In genomic region chr12:6827982-6828670, GRCh38 we compare ENCODE assay signal across 8 cellular contexts. TPM values are rescaled to one million over a fixed set of nuclear protein-coding genes. Genes with fewer than 3 reads are reported as not detected.
DNase-seq lines count a peak whose midpoint lies in the region; ATAC-seq, FAIRE-seq and TF ChIP-seq lines count a peak whose summit lies in the region.

P3H3 (plus strand) TSS chr12:6828407; CDS start chr12:6828441, 34 bp downstream.

- CTCF ChIA-PET in A549 (lab: Yijun Ruan, JAX) (interaction anchor here (0.9 to 29.8 kb wide), 16 partner anchors 10 to 164 kb away, joined by 3 to 306 read pairs (median 5); partner anchors contain the start of genes CD4, COPS7A, GNB3 and MLF2), PC-3 (lab: Charles Lee) (no interaction called here)

- no peak for TF ChIP-seq POLR2A in A549 (IDR thresholded peaks at IDR 0.05; ENCODE audit: low read length)

- peak; percentile 37; the same call in 1 of the 3 replicates for TF ChIP-seq CTCF in A549 (IDR thresholded peaks at IDR 0.05)
- TF ChIP-seq CTCF in GM13976 (IDR thresholded peaks at IDR 0.05; ENCODE audit: borderline replicate concordance, control extremely low read depth, extremely low read depth, insufficient read depth, missing control alignments) = peak; percentile 22
- no peak for TF ChIP-seq CTCF in PC-3 (conservative IDR thresholded peaks at IDR 0.05; ENCODE audit: low read depth, low read length)
- peak; percentile 25 for TF ChIP-seq CTCF in chondrocyte (IDR thresholded peaks at IDR 0.05)

- POLR2A ChIA-PET in A549 (lab: Yijun Ruan, JAX) = interaction anchor here (0.7 to 2.6 kb wide), 4 partner anchors 23 to 104 kb away, joined by 3 to 20 read pairs (median 4); partner anchors contain the start of genes CDCA3, COPS7A, MLF2 and USP5
- POLR2A ChIA-PET in PC-3 (lab: Charles Lee; ENCODE audit: unreplicated experiment) = no interaction called here

- H3K9ac ChIP-seq in PC-3 (ENCODE audit: low read length) = peak within 1 kb of the TSS; percentile 22; the same call in 1 of the 2 replicates

- peak within 1 kb of the TSS; percentile 97 for H3K27ac Mint-ChIP-seq in chondrocyte (ENCODE audit: unreplicated experiment)
- H3K27ac Mint-ChIP-seq in stimulated activated effector memory CD8-positive, alpha-beta T cell treated with anti-CD3 and anti-CD28 coated beads, Interleukin-12 subunit alpha, Interleukin-12 subunit beta, amount 100 ng/mL, for 72 hours = peak within 1 kb of the TSS; percentile 92

- H3K27ac ChIP-seq in A549 (peak within 1 kb of the TSS; percentile 87 to 96), PC-3 (ENCODE audit: low read length) (no peak within 1 kb of the TSS)

- no peak for TF ChIP-seq EP300 in A549 (IDR thresholded peaks at IDR 0.05)

- ATAC-seq in A549 = peak; percentile 20 to 28; a peak in 5 of 6 replicates
- ATAC-seq in PC-3 = no peak
- peak; percentile 46 for ATAC-seq in stimulated activated effector memory CD8-positive, alpha-beta T cell treated with anti-CD3 and anti-CD28 coated beads, Interleukin-12 subunit alpha, Interleukin-12 subunit beta, amount 100 ng/mL, for 72 hours

- H3K4me1 Mint-ChIP-seq in chondrocyte (ENCODE audit: low read depth) = peaks cover 38% of the 10 kb centered on the region
- peaks cover 43% of the 10 kb centered on the region for H3K4me1 Mint-ChIP-seq in stimulated activated effector memory CD8-positive, alpha-beta T cell treated with anti-CD3 and anti-CD28 coated beads, Interleukin-12 subunit alpha, Interleukin-12 subunit beta, amount 100 ng/mL, for 72 hours

- H3K9me3 Mint-ChIP-seq in chondrocyte (ENCODE audit: low read depth) = no peaks in the 10 kb centered on the region
- no peaks in the 10 kb centered on the region for H3K9me3 Mint-ChIP-seq in stimulated activated effector memory CD8-positive, alpha-beta T cell treated with anti-CD3 and anti-CD28 coated beads, Interleukin-12 subunit alpha, Interleukin-12 subunit beta, amount 100 ng/mL, for 72 hours

- H3K9me2 ChIP-seq in PC-3 (replicated peaks; ENCODE audit: low read length) = no peaks in the 10 kb centered on the region

- H3K36me3 ChIP-seq in PC-3 (ENCODE audit: low read depth, low read length) = no peaks in the 10 kb centered on the region

- H3K9me3 ChIP-seq in A549 (no peaks in the 10 kb centered on the region), PC-3 (ENCODE audit: low read length) (no peaks in the 10 kb centered on the region)

- no peaks in the 10 kb centered on the region for H3K79me2 ChIP-seq in PC-3 (ENCODE audit: low read length)

- H3K4me3 Mint-ChIP-seq in chondrocyte (ENCODE audit: unreplicated experiment) = peak within 1 kb of the TSS; percentile 96
- H3K4me3 Mint-ChIP-seq in stimulated activated effector memory CD8-positive, alpha-beta T cell treated with anti-CD3 and anti-CD28 coated beads, Interleukin-12 subunit alpha, Interleukin-12 subunit beta, amount 100 ng/mL, for 72 hours = peak within 1 kb of the TSS; percentile 91

- in situ Hi-C loops in GM13976 (cut with MboI; ENCODE audit: low sequenced_read_pairs, unreplicated experiment) = loop anchor here (10.0 kb wide), 1 partner anchor 73 kb away; the partner anchor contains the start of gene MLF2

- DNase-seq in A549 (ENCODE audit: low read depth in 1 of 2, low spot score in 1 of 2) (peak; percentile 60 to 65), GM13976 (ENCODE audit: low spot score) (no peak), PC-3 (no peak), chondrocyte (ENCODE audit: low spot score) (no peak), kidney tubule cell (ENCODE audit: low spot score) (peak; percentile 23)
- no peak for DNase-seq in stimulated activated effector memory CD8-positive, alpha-beta T cell treated with anti-CD3 and anti-CD28 coated beads, Interleukin-12 subunit alpha, Interleukin-12 subunit beta, amount 100 ng/mL, for 72 hours (ENCODE audit: low spot score in 2 of 2)
- no peak for DNase-seq in NK-92 treated with Interleukin-12 subunit alpha and Interleukin-12 subunit beta, amount 100 ng/mL, for 24 hours (lab: John Stamatoyannopoulos, UW)
- DNase-seq in activated CD4-positive, CD25-positive, alpha-beta regulatory T cell (lab: John Stamatoyannopoulos, UW) = no peak

- TF ChIP-seq RAD21 in A549 (conservative IDR thresholded peaks at IDR 0.05 in 1 of 2, IDR thresholded peaks at IDR 0.05 in 1 of 2) = no peak

- H3F3A ChIP-seq in PC-3 (ENCODE audit: low read length, unreplicated experiment) = no peaks in the 10 kb centered on the region

- BruUV-seq in PC-3 (replicated peaks; lab: Mats Ljungman, UMichigan) = no TSS peak

- H3K4me2 ChIP-seq in A549 (peak within 1 kb of the TSS; percentile 72), PC-3 (ENCODE audit: low read length) (peak within 1 kb of the TSS; percentile 86)

- no peak for FAIRE-seq in A549 (lab: Jason Lieb, UNC)

- peak within 1 kb of the TSS; percentile 76 for H2AFZ ChIP-seq in PC-3 (ENCODE audit: low read length)

- 15% methylated on average over 9 of the region's 42 CpGs for WGBS in A549 (ENCODE audit: missing lambda C conversion rate)

- H3K4me3 ChIP-seq in A549 (peak within 1 kb of the TSS; percentile 87), PC-3 (ENCODE audit: low read length) (peak within 1 kb of the TSS; percentile 67)

- H3K4me1 ChIP-seq in A549 (peaks cover 19% of the 10 kb centered on the region), PC-3 (ENCODE audit: insufficient read depth, low read length) (peaks cover 5% of the 10 kb centered on the region; the same call in 1 of the 2 replicates)

- intact Hi-C loops in PC-3 (cut with micrococcal nuclease) = no loop called here

- H3K27me3 ChIP-seq in PC-3 (ENCODE audit: low read length) = no peaks in the 10 kb centered on the region

- H3K36me3 Mint-ChIP-seq in chondrocyte (ENCODE audit: low read depth) = peaks cover 8% of the 10 kb centered on the region
- H3K36me3 Mint-ChIP-seq in stimulated activated effector memory CD8-positive, alpha-beta T cell treated with anti-CD3 and anti-CD28 coated beads, Interleukin-12 subunit alpha, Interleukin-12 subunit beta, amount 100 ng/mL, for 72 hours = peaks cover 9% of the 10 kb centered on the region

- no peaks in the 10 kb centered on the region for H3K27me3 Mint-ChIP-seq in chondrocyte (ENCODE audit: low read depth)

- no peaks in the 10 kb centered on the region for H4K20me1 ChIP-seq in PC-3 (ENCODE audit: low read length)

TF ChIP-seq in A549, 52 proteins besides CTCF, POLR2A, EP300 and RAD21:
- TF ChIP-seq JUN (IDR thresholded peaks at IDR 0.05) = peak in 1 of 2 experiments; percentile 19; a peak in 1 of 5 replicates
- no peak for TF ChIP-seq BCL3 (IDR thresholded peaks at IDR 0.05)
- TF ChIP-seq, protein P1, sequence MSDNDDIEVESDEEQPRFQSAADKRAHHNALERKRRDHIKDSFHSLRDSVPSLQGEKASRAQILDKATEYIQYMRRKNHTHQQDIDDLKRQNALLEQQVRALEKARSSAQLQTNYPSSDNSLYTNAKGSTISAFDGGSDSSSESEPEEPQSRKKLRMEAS (IDR thresholded peaks at IDR 0.05) = peak; percentile 60; the same call in 1 of the 2 replicates
- TF ChIP-seq PHF8 (IDR thresholded peaks at IDR 0.05; ENCODE audit: borderline replicate concordance, low read depth) = no peak
- TF ChIP-seq HDAC2 (IDR thresholded peaks at IDR 0.05) = no peak
- TF ChIP-seq EHMT2 (IDR thresholded peaks at IDR 0.05; ENCODE audit: low read depth) = no peak
- no peak for TF ChIP-seq HOXB5 (CRISPR knock-in tag; IDR thresholded peaks at IDR 0.05)
- no peak for TF ChIP-seq KDM5A (IDR thresholded peaks at IDR 0.05)
- TF ChIP-seq CBX8 (IDR thresholded peaks at IDR 0.05) = no peak
- no peak for TF ChIP-seq RARB (CRISPR knock-in tag; IDR thresholded peaks at IDR 0.05)
- no peak for TF ChIP-seq ZSCAN20 (CRISPR knock-in tag; IDR thresholded peaks at IDR 0.05)
- no peak for TF ChIP-seq FOSL2 (IDR thresholded peaks at IDR 0.05)
- TF ChIP-seq FOSL2 (CRISPR knock-in tag; IDR thresholded peaks at IDR 0.05) = no peak
- TF ChIP-seq TFCP2L1 (CRISPR knock-in tag; IDR thresholded peaks at IDR 0.05) = no peak
- TF ChIP-seq, protein P2, sequence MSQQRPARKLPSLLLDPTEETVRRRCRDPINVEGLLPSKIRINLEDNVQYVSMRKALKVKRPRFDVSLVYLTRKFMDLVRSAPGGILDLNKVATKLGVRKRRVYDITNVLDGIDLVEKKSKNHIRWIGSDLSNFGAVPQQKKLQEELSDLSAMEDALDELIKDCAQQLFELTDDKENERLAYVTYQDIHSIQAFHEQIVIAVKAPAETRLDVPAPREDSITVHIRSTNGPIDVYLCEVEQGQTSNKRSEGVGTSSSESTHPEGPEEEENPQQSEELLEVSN (IDR thresholded peaks at IDR 0.05; ENCODE audit: borderline replicate concordance, low read depth) = peak; percentile 69
- no peak for TF ChIP-seq KDM1A (IDR thresholded peaks at IDR 0.05; ENCODE audit: low read depth)
- TF ChIP-seq ZC3H11A (IDR thresholded peaks at IDR 0.05) = no peak
- TF ChIP-seq CHD2 (IDR thresholded peaks at IDR 0.05; ENCODE audit: low read length, partially characterized antibody) = no peak
- TF ChIP-seq NPAS2 (CRISPR knock-in tag; IDR thresholded peaks at IDR 0.05; ENCODE audit: borderline replicate concordance) = no peak
- peak; percentile 84 for TF ChIP-seq MAFK (IDR thresholded peaks at IDR 0.05; ENCODE audit: partially characterized antibody)
- no peak for TF ChIP-seq USF2 (IDR thresholded peaks at IDR 0.05)

RNA-seq across cellular contexts. Expression of gene P3H3, which starts in this region (rescaled TPM):
- polyA plus RNA-seq in A549 (2011; rRNA removed) (8.1 and 8.6 TPM in 2 replicates), A549 (2017; fragmentation: RNase III; extraction: RNeasy Plus Mini Kit Qiagen cat#74134 plus additional on column Dnase treatment) (17.7 to 23.2 TPM (median 21.9 TPM) in 3 replicates)
- 22.4 and 22.9 TPM in 2 replicates for polyA plus RNA-seq in A549 (2012; cell fraction: cytosol; rRNA removed)
- 64.2 and 72.9 TPM in 2 replicates for polyA plus RNA-seq in A549 (2012; cell fraction: nucleus; rRNA removed)
- 7.4 and 8.8 TPM in 2 replicates for polyA minus RNA-seq in A549 (2011; rRNA and poly(A)+ RNA removed)
- total RNA-seq in PC-3 (2014; rRNA removed) (9.3 and 24.4 TPM in 2 replicates), chondrocyte (109 to 116 TPM (median 114 TPM) in 3 replicates)

Comparison
In these comparisons a context has a peak if more than half of its experiments do, and no peak if none do; other contexts are left out.
1. DNase-seq: peak in A549 (2 of 2) and kidney tubule cell (single experiment); none in GM13976 (single experiment), PC-3 (single experiment), chondrocyte (single experiment), stimulated activated effector memory CD8-positive, alpha-beta T cell treated with anti-CD3 and anti-CD28 coated beads, Interleukin-12 subunit alpha, Interleukin-12 subunit beta, amount 100 ng/mL, for 72 hours (0 of 2), NK-92 treated with Interleukin-12 subunit alpha and Interleukin-12 subunit beta, amount 100 ng/mL, for 24 hours (single experiment) and activated CD4-positive, CD25-positive, alpha-beta regulatory T cell (0 of 4).